10 cellular contexts compared by ENCODE assay signal in the genomic region with DNA sequence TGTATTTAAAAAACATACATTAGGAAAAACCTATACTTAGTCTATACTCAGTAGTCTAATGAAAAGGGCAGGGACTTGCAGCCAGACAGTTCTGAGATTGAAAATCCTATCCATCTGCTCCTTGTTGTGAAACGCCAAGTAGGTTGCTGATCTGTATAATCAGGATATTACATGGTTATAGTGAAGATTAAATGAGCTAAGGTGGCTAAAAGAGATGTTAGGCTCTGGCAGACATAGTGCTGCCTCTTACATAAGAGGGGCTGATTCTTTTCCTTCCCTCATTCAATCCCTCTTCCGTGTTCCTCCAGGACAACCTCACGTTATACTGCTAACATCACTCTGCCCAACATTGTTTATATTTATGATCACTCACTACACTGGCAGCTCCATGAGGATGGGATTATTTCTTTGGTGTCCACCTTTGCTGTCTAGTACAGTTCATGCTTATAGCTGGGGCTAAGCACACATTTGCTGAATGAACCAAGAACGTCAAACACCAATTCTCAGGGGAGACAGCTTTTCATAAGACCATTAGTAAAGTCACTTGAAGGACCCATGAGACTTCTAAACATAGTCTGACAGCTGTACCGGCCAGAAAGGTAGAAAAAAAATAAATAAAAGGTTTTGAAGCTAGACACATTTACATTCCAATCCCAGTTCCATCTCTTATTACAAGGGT. TPM values are rescaled to one million over a fixed set of nuclear protein-coding genes. Genes with fewer than 3 reads are reported as not detected.
DNase-seq lines count a peak whose midpoint lies in the region; ATAC-seq and TF ChIP-seq lines count a peak whose summit lies in the region.
"Had no signal": no experiment of that assay in that cellular context is flagged by ENCODE, and none has a peak within 500 bp of the region (broad histone marks: within the 10 kb centered on the region; RNA-seq: fewer than 3 reads in every experiment).

No MANE protein-coding gene starts in this region.

- BruUV-seq in PC-3 (replicated peaks; lab: Mats Ljungman, UMichigan): no TSS peak

- H3K4me1 ChIP-seq in PC-3 (ENCODE audit: insufficient read depth, low read length) (peaks cover 9% of the 10 kb centered on the region; the same call in 1 of the 2 replicates), right atrium auricular region (peaks cover 0 to 26% of the 10 kb centered on the region in 2 donors)

- no peaks in the 10 kb centered on the region for H3K27me3 ChIP-seq in PC-3 (ENCODE audit: low read length)
- H3K27me3 ChIP-seq in right atrium auricular region: no peaks in the 10 kb centered on the region

- H3K36me3 ChIP-seq in PC-3 (ENCODE audit: low read depth, low read length): no peaks in the 10 kb centered on the region
- H3K36me3 ChIP-seq in right atrium auricular region: no peaks in the 10 kb centered on the region
- H3K36me3 ChIP-seq: MG63 had no signal

- TF ChIP-seq CTCF in NB4 (IDR thresholded peaks at IDR 0.05; ENCODE audit: low read depth, low read length): no peak
- no peak for TF ChIP-seq CTCF in PC-3 (conservative IDR thresholded peaks at IDR 0.05; ENCODE audit: low read depth, low read length)
- TF ChIP-seq CTCF in right atrium auricular region (IDR thresholded peaks at IDR 0.05): no peak

- H3K9ac ChIP-seq in PC-3 (ENCODE audit: low read length): no peak overlapping the region

- POLR2A ChIA-PET in PC-3 (lab: Charles Lee; ENCODE audit: unreplicated experiment): no interaction called here

- no peak overlapping the region for H2AFZ ChIP-seq in PC-3 (ENCODE audit: low read length)

- peak; percentile 14; the same call in 1 of the 2 replicates for ATAC-seq in PC-3

- H4K20me1 ChIP-seq in PC-3 (ENCODE audit: low read length): no peaks in the 10 kb centered on the region

- TF ChIP-seq POLR2A in NB4 (IDR thresholded peaks at IDR 0.05; ENCODE audit: extremely low read depth, insufficient read length): no peak

- CTCF ChIA-PET in PC-3 (lab: Charles Lee): interaction anchor here (0.7 kb wide), 1 partner anchor 63 kb away, joined by 3 read pairs; no protein-coding TSS in a partner anchor

- H3K9me2 ChIP-seq in PC-3 (replicated peaks; ENCODE audit: low read length): no peaks in the 10 kb centered on the region

- H3K4me3 ChIP-seq in NB4 (ENCODE audit: low read depth, low read length): no peak overlapping the region
- no peak overlapping the region for H3K4me3 ChIP-seq in PC-3 (ENCODE audit: low read length)
- no peak overlapping the region for H3K4me3 ChIP-seq in right atrium auricular region
- H3K4me3 ChIP-seq: MG63, skin epidermis had no signal

- peak; percentile 58 for DNase-seq in NB4 (ENCODE audit: low read depth)
- no peak for DNase-seq in PC-3
- DNase-seq in right atrium auricular region (ENCODE audit: low spot score): no peak
- DNase-seq in superior temporal gyrus (ENCODE audit: extremely low spot score): peak; percentile 61
- DNase-seq in KG1 (lab: John Stamatoyannopoulos, UW): no peak
- no peak for DNase-seq in activated CD8-positive, alpha-beta memory T cell treated with anti-CD3 and anti-CD28 coated beads for 24 hours
- no peak for DNase-seq in T1000 (lab: John Stamatoyannopoulos, UW)
- DNase-seq: effector CD8-positive, alpha-beta T cell; MG63 had no signal

- H3F3A ChIP-seq in PC-3 (ENCODE audit: low read length, unreplicated experiment): no peaks in the 10 kb centered on the region

- H3K27ac ChIP-seq in PC-3 (ENCODE audit: low read length) (no peak overlapping the region), right atrium auricular region (peak overlapping the region; percentile 33 to 42)

- H3K4me2 ChIP-seq in PC-3 (ENCODE audit: low read length): no peak overlapping the region

- H3K9me3 ChIP-seq in PC-3 (ENCODE audit: low read length) (no peaks in the 10 kb centered on the region), right atrium auricular region (no peaks in the 10 kb centered on the region)
- H3K9me3 ChIP-seq: MG63 had no signal

- no peaks in the 10 kb centered on the region for H3K79me2 ChIP-seq in PC-3 (ENCODE audit: low read length)

- intact Hi-C loops in PC-3 (cut with micrococcal nuclease): loop anchor here (5.0 kb wide), 1 partner anchor 36 kb away; no protein-coding TSS in a partner anchor

RNA-seq across cellular contexts. Expression of gene GAB2, which starts 46.3 kb away (rescaled TPM):
- 7.1 and 10.7 TPM in 2 replicates for total RNA-seq in PC-3 (2014; rRNA removed)
- total RNA-seq in right atrium auricular region: 10 to 100 TPM; 22.0 to 33.7 TPM

Comparison
In these comparisons a context has a peak if more than half of its experiments do, and no peak if none do; other contexts are left out.
1. DNase-seq: peak in NB4 (single experiment) and superior temporal gyrus (single experiment); none in PC-3 (single experiment), right atrium auricular region (single experiment), KG1 (single experiment), activated CD8-positive, alpha-beta memory T cell treated with anti-CD3 and anti-CD28 coated beads for 24 hours (single experiment) and T1000 (single experiment).